Comparison of ENCODE assay signal across 1 cellular context in the genomic region with DNA sequence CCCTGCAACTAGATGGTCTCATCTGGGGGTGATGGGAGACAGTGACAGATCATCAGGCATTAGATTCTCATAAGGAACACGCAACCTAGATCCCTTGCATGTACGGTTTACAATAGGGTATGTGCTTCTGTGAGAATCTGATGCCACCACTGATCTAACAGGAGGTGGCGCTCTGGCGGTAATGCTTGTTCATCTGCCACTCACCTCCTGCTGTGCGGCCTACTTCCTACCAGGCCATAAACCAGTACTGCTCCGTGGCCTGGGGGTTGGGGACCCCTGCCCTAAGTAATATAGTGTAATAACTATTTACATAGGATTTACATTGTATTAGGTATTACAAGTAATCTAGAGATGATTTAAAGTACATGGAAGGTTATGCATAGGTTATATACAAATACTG.
TF ChIP-seq lines count a peak whose summit lies in the region.

No MANE protein-coding gene starts in this region.

TF ChIP-seq in GM23338, 12 proteins besides CTCF, POLR2A, EP300 and RAD21 (continued from another document):
- TF ChIP-seq, protein P1, sequence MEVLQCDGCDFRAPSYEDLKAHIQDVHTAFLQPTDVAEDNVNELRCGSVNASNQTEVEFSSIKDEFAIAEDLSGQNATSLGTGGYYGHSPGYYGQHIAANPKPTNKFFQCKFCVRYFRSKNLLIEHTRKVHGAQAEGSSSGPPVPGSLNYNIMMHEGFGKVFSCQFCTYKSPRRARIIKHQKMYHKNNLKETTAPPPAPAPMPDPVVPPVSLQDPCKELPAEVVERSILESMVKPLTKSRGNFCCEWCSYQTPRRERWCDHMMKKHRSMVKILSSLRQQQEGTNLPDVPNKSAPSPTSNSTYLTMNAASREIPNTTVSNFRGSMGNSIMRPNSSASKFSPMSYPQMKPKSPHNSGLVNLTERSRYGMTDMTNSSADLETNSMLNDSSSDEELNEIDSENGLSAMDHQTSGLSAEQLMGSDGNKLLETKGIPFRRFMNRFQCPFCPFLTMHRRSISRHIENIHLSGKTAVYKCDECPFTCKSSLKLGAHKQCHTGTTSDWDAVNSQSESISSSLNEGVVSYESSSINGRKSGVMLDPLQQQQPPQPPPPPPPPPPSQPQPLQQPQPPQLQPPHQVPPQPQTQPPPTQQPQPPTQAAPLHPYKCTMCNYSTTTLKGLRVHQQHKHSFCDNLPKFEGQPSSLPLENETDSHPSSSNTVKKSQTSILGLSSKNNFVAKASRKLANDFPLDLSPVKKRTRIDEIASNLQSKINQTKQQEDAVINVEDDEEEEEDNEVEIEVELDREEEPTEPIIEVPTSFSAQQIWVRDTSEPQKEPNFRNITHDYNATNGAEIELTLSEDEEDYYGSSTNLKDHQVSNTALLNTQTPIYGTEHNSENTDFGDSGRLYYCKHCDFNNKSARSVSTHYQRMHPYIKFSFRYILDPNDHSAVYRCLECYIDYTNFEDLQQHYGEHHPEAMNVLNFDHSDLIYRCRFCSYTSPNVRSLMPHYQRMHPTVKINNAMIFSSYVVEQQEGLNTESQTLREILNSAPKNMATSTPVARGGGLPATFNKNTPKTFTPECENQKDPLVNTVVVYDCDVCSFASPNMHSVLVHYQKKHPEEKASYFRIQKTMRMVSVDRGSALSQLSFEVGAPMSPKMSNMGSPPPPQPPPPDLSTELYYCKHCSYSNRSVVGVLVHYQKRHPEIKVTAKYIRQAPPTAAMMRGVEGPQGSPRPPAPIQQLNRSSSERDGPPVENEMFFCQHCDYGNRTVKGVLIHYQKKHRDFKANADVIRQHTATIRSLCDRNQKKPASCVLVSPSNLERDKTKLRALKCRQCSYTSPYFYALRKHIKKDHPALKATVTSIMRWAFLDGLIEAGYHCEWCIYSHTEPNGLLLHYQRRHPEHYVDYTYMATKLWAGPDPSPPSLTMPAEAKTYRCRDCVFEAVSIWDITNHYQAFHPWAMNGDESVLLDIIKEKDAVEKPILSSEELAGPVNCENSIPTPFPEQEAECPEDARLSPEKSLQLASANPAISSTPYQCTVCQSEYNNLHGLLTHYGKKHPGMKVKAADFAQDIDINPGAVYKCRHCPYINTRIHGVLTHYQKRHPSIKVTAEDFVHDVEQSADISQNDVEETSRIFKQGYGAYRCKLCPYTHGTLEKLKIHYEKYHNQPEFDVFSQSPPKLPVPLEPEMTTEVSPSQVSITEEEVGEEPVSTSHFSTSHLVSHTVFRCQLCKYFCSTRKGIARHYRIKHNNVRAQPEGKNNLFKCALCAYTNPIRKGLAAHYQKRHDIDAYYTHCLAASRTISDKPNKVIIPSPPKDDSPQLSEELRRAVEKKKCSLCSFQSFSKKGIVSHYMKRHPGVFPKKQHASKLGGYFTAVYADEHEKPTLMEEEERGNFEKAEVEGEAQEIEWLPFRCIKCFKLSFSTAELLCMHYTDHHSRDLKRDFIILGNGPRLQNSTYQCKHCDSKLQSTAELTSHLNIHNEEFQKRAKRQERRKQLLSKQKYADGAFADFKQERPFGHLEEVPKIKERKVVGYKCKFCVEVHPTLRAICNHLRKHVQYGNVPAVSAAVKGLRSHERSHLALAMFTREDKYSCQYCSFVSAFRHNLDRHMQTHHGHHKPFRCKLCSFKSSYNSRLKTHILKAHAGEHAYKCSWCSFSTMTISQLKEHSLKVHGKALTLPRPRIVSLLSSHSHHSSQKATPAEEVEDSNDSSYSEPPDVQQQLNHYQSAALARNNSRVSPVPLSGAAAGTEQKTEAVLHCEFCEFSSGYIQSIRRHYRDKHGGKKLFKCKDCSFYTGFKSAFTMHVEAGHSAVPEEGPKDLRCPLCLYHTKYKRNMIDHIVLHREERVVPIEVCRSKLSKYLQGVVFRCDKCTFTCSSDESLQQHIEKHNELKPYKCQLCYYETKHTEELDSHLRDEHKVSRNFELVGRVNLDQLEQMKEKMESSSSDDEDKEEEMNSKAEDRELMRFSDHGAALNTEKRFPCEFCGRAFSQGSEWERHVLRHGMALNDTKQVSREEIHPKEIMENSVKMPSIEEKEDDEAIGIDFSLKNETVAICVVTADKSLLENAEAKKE (CRISPR knock-in tag; IDR thresholded peaks at IDR 0.05): no peak
- TF ChIP-seq JUNB (IDR thresholded peaks at IDR 0.05; ENCODE audit: unreplicated experiment) (no peak), ZNF331 (CRISPR knock-in tag; IDR thresholded peaks at IDR 0.05; ENCODE audit: low read depth) (no peak)
